22 cellular contexts compared by ENCODE assay signal in genomic region chr4:35125995-35126712, GRCh38.
DNase-seq lines count a peak whose midpoint lies in the region; ATAC-seq and TF ChIP-seq lines count a peak whose summit lies in the region.
"Had no signal": no experiment of that assay in that cellular context is flagged by ENCODE, and none has a peak within 500 bp of the region (broad histone marks: within the 10 kb centered on the region; RNA-seq: fewer than 3 reads in every experiment).

No MANE protein-coding gene starts in this region.

- no peak overlapping the region for H3K4me3 Mint-ChIP-seq in CD4-positive, alpha-beta T cell
- H3K4me3 Mint-ChIP-seq: activated CD8-positive, alpha-beta memory T cell treated with anti-CD3 and anti-CD28 coated beads, Interleukin-2, amount 10 ng/mL, durations not matched to agents 7 days and 5 days; activated naive CD8-positive, alpha-beta T cell treated with anti-CD3 and anti-CD28 coated beads, Interleukin-2, amount 50 U/mL, for 24 hours; activated T-helper 17 cell treated with anti-CD3 and anti-CD28 coated beads, Interleukin-2, amount 50 U/mL, for 72 hours; B cell; natural killer cell; stimulated activated naive CD8-positive, alpha-beta T cell treated with anti-CD3 and anti-CD28 coated beads, Interleukin-15, Interleukin-2, amounts not matched to agents 100 ng/mL and 50 ng/mL, for 24 hours had no signal

- H3K36me3 Mint-ChIP-seq in CD4-positive, alpha-beta T cell (ENCODE audit: low read depth) = no peaks in the 10 kb centered on the region
- H3K36me3 Mint-ChIP-seq: activated CD8-positive, alpha-beta memory T cell treated with anti-CD3 and anti-CD28 coated beads, Interleukin-2, amount 10 ng/mL, durations not matched to agents 7 days and 5 days had no signal

- H3K36me3 ChIP-seq in psoas muscle (ENCODE audit: insufficient read depth in 1 of 2, low read depth in 1 of 2) = no peaks in the 10 kb centered on the region
- H3K36me3 ChIP-seq: upper lobe of right lung had no signal

- CTCF ChIA-PET in CD4-positive, alpha-beta T cell (lab: Charles Lee) = no interaction called here

- H3K27me3 Mint-ChIP-seq in CD4-positive, alpha-beta T cell = no peaks in the 10 kb centered on the region
- H3K27me3 Mint-ChIP-seq: activated CD8-positive, alpha-beta memory T cell treated with anti-CD3 and anti-CD28 coated beads, Interleukin-2, amount 10 ng/mL, durations not matched to agents 7 days and 5 days; activated naive CD8-positive, alpha-beta T cell treated with anti-CD3 and anti-CD28 coated beads, Interleukin-2, amount 50 U/mL, for 24 hours; activated T-helper 17 cell treated with anti-CD3 and anti-CD28 coated beads, Interleukin-2, amount 50 U/mL, for 72 hours; B cell; stimulated activated naive CD8-positive, alpha-beta T cell treated with anti-CD3 and anti-CD28 coated beads, Interleukin-15, Interleukin-2, amounts not matched to agents 100 ng/mL and 50 ng/mL, for 24 hours had no signal

- peaks cover 8% of the 10 kb centered on the region for H3K9me3 ChIP-seq in psoas muscle
- H3K9me3 ChIP-seq in CD4-positive, alpha-beta T cell (ENCODE audit: control insufficient read depth, low read length) = no peaks in the 10 kb centered on the region
- H3K9me3 ChIP-seq: upper lobe of right lung had no signal

- no peak overlapping the region for H3K27ac ChIP-seq in psoas muscle
- no peak overlapping the region for H3K27ac ChIP-seq in CD4-positive, alpha-beta T cell (ENCODE audit: low read depth, low read length)
- H3K27ac ChIP-seq: foreskin keratinocyte, skin epidermis, upper lobe of right lung had no signal

- no peaks in the 10 kb centered on the region for H3K4me1 Mint-ChIP-seq in CD4-positive, alpha-beta T cell (ENCODE audit: low read depth)
- H3K4me1 Mint-ChIP-seq: activated CD8-positive, alpha-beta memory T cell treated with anti-CD3 and anti-CD28 coated beads, Interleukin-2, amount 10 ng/mL, durations not matched to agents 7 days and 5 days; activated naive CD8-positive, alpha-beta T cell treated with anti-CD3 and anti-CD28 coated beads, Interleukin-2, amount 50 U/mL, for 24 hours; activated T-helper 17 cell treated with anti-CD3 and anti-CD28 coated beads, Interleukin-2, amount 50 U/mL, for 72 hours; B cell; natural killer cell had no signal

- ATAC-seq in psoas muscle (peak; percentile 68 to 86 (median 76)), GM19324 (IDR thresholded peaks at IDR 0.05; ENCODE audit: low FRiP score, unreplicated experiment) (no peak)
- no peak for ATAC-seq in CD4-positive, alpha-beta T cell (ENCODE audit: poor library complexity)
- ATAC-seq: activated CD8-positive, alpha-beta memory T cell treated with anti-CD3 and anti-CD28 coated beads, Interleukin-2, amount 10 ng/mL, durations not matched to agents 7 days and 5 days; activated naive CD8-positive, alpha-beta T cell treated with anti-CD3 and anti-CD28 coated beads, Interleukin-2, amount 50 U/mL, for 24 hours; activated T-helper 17 cell treated with anti-CD3 and anti-CD28 coated beads, Interleukin-2, amount 50 U/mL, for 72 hours; foreskin keratinocyte; natural killer cell; upper lobe of right lung had no signal

- no peak overlapping the region for H3K27ac Mint-ChIP-seq in CD4-positive, alpha-beta T cell
- H3K27ac Mint-ChIP-seq: activated CD8-positive, alpha-beta memory T cell treated with anti-CD3 and anti-CD28 coated beads, Interleukin-2, amount 10 ng/mL, durations not matched to agents 7 days and 5 days; activated naive CD8-positive, alpha-beta T cell treated with anti-CD3 and anti-CD28 coated beads, Interleukin-2, amount 50 U/mL, for 24 hours; activated T-helper 17 cell treated with anti-CD3 and anti-CD28 coated beads, Interleukin-2, amount 50 U/mL, for 72 hours; B cell; natural killer cell; stimulated activated naive CD8-positive, alpha-beta T cell treated with anti-CD3 and anti-CD28 coated beads, Interleukin-15, Interleukin-2, amounts not matched to agents 100 ng/mL and 50 ng/mL, for 24 hours had no signal

- no peak overlapping the region for H3K4me3 ChIP-seq in psoas muscle
- H3K4me3 ChIP-seq: skin epidermis, upper lobe of right lung had no signal

- no peaks in the 10 kb centered on the region for H3K4me1 ChIP-seq in psoas muscle
- H3K4me1 ChIP-seq: foreskin keratinocyte, upper lobe of right lung had no signal

- intact Hi-C loops in psoas muscle (cut with DNase I) = no loop called here
- intact Hi-C loops in CD4-positive, alpha-beta T cell (cut with DNase I, micrococcal nuclease) = no loop called here

- TF ChIP-seq CTCF in psoas muscle (IDR thresholded peaks at IDR 0.05) = no peak
- TF ChIP-seq CTCF in CD4-positive, alpha-beta T cell (IDR thresholded peaks at IDR 0.05) = no peak

- DNase-seq in NCI-H2081 (lab: John Stamatoyannopoulos, UW) (peak; percentile 22 to 77), NCI-H2081 treated with DMSO at 0.1 percent for 48 hours (lab: John Stamatoyannopoulos, UW) (no peak), NCI-H2029 treated with DMSO at 0.1 percent for 48 hours (lab: John Stamatoyannopoulos, UW) (peak; percentile 90), SHP77 treated with DMSO at 0.1 percent for 48 hours (lab: John Stamatoyannopoulos, UW) (peak; percentile 50), psoas muscle (no peak), hypothalamus (lab: John Stamatoyannopoulos, UW) (no peak)
- DNase-seq in CD4-positive, alpha-beta T cell = no peak
- DNase-seq: 8988T; activated CD8-positive, alpha-beta memory T cell treated with anti-CD3 and anti-CD28 coated beads, Interleukin-2, amount 10 ng/mL, durations not matched to agents 7 days and 5 days; activated naive CD8-positive, alpha-beta T cell treated with anti-CD3 and anti-CD28 coated beads, Interleukin-2, amount 50 U/mL, for 24 hours; foreskin keratinocyte; GDM1; kidney; mesendoderm; natural killer cell; NK-92 treated with Interleukin-12 subunit alpha and Interleukin-12 subunit beta, amount 100 ng/mL, for 24 hours; upper lobe of right lung had no signal

- H3K27me3 ChIP-seq in psoas muscle (ENCODE audit: insufficient read depth in 3 of 3, low read length in 2 of 3) = no peaks in the 10 kb centered on the region
- H3K27me3 ChIP-seq in CD4-positive, alpha-beta T cell (ENCODE audit: control insufficient read depth, insufficient read depth, low read length) = no peaks in the 10 kb centered on the region
- H3K27me3 ChIP-seq: foreskin keratinocyte, upper lobe of right lung had no signal

- POLR2A ChIA-PET in CD4-positive, alpha-beta T cell (lab: Charles Lee) = no interaction called here

- WGBS in psoas muscle, 3 donors = 60 to 79% (median 63%) methylated on average over 4 of the region's 4 CpGs

- H3K9me3 Mint-ChIP-seq in CD4-positive, alpha-beta T cell = peaks cover 10% of the 10 kb centered on the region
- H3K9me3 Mint-ChIP-seq: activated naive CD8-positive, alpha-beta T cell treated with anti-CD3 and anti-CD28 coated beads, Interleukin-2, amount 50 U/mL, for 24 hours had no signal

Comparison
In these comparisons a context has a peak if more than half of its experiments do, and no peak if none do; other contexts are left out.
1. DNase-seq: peak in NCI-H2081 (2 of 2), NCI-H2029 treated with DMSO at 0.1 percent for 48 hours (single experiment) and SHP77 treated with DMSO at 0.1 percent for 48 hours (single experiment); none in NCI-H2081 treated with DMSO at 0.1 percent for 48 hours (single experiment), psoas muscle (0 of 2), CD4-positive, alpha-beta T cell (0 of 10) and hypothalamus (0 of 51).
2. ATAC-seq: peak in psoas muscle (4 of 4); none in CD4-positive, alpha-beta T cell (single experiment) and GM19324 (single experiment).